In genomic region chr14:100144645-100144995, GRCh38 we compare ENCODE assay signal across 26 cellular contexts. TPM values are rescaled to one million over a fixed set of nuclear protein-coding genes. Genes with fewer than 3 reads are reported as not detected.
A peak's percentile ranks its signal among the peaks of the same experiment; 100 is the strongest.
DNase-seq lines count a peak whose midpoint lies in the region; ATAC-seq and TF ChIP-seq lines count a peak whose summit lies in the region.
"Had no signal": no experiment of that assay in that cellular context is flagged by ENCODE, and none has a peak within 500 bp of the region (broad histone marks: within the 10 kb centered on the region; RNA-seq: fewer than 3 reads in every experiment).

No MANE protein-coding gene starts in this region.

- DNase-seq in breast epithelium (ENCODE audit: low spot score in 2 of 2): no peak
- DNase-seq in MCF 10A (ENCODE audit: unreplicated experiment): no peak
- no peak for DNase-seq in upper lobe of right lung
- DNase-seq in ecto neural progenitor cell (ENCODE audit: low spot score): no peak
- DNase-seq in kidney glomerular epithelial cell (lab: John Stamatoyannopoulos, UW): no peak
- DNase-seq: activated CD4-positive, alpha-beta T cell treated with anti-CD3 and anti-CD28 coated beads for 1 hour; activated T-cell treated with anti-CD3 and anti-CD28 coated beads, Interleukin-2, amount 50 U/mL, for 4 hours; amygdala; DMS79 treated with DMSO at 0.1 percent for 48 hours; GOT3; heart right ventricle; NCI-H1048; NCI-H187 treated with DMSO at 0.1 percent for 48 hours; NCI-H526 treated with DMSO at 0.1 percent for 48 hours had no signal

- no peaks in the 10 kb centered on the region for H3K27me3 Mint-ChIP-seq in MCF 10A (ENCODE audit: insufficient read depth, unreplicated experiment)

- H3K4me3 Mint-ChIP-seq in MCF 10A (ENCODE audit: unreplicated experiment): no peak overlapping the region
- H3K4me3 Mint-ChIP-seq: activated T-cell treated with anti-CD3 and anti-CD28 coated beads, Interleukin-2, amount 50 U/mL, for 4 hours; neural crest cell had no signal

- intact Hi-C loops in breast epithelium (cut with DNase I; ENCODE audit: low total_unique reads) (no loop called here), MCF 10A (cut with micrococcal nuclease) (no loop called here), upper lobe of right lung (cut with DNase I) (no loop called here)

- H3K27ac Mint-ChIP-seq in MCF 10A (ENCODE audit: low read depth, unreplicated experiment): no peak overlapping the region

- no peaks in the 10 kb centered on the region for H3K36me3 Mint-ChIP-seq in MCF 10A (ENCODE audit: insufficient read depth, unreplicated experiment)

- peak overlapping the region; percentile 34 for H3K9ac ChIP-seq in mucosa of stomach (ENCODE audit: low read length)
- H3K9ac ChIP-seq: KMS-11 had no signal

- H3K9me3 Mint-ChIP-seq in MCF 10A (ENCODE audit: unreplicated experiment): no peaks in the 10 kb centered on the region
- H3K9me3 Mint-ChIP-seq: activated T-cell treated with anti-CD3 and anti-CD28 coated beads, Interleukin-2, amount 50 U/mL, for 4 hours; neural crest cell had no signal

- no peaks in the 10 kb centered on the region for H3K4me1 Mint-ChIP-seq in MCF 10A (ENCODE audit: insufficient read depth, unreplicated experiment)

- H3K9me3 ChIP-seq in breast epithelium (no peaks in the 10 kb centered on the region), ectodermal cell (ENCODE audit: control insufficient read depth, low read length) (no peaks in the 10 kb centered on the region), mucosa of stomach (ENCODE audit: control insufficient read depth, low read length) (no peaks in the 10 kb centered on the region), upper lobe of right lung (no peaks in the 10 kb centered on the region)
- H3K9me3 ChIP-seq: A549, heart right ventricle, prostate gland, vagina had no signal

- H3K27me3 ChIP-seq in breast epithelium (no peaks in the 10 kb centered on the region), ectodermal cell (ENCODE audit: control insufficient read depth, insufficient read depth, low read length, poor library complexity, severe bottlenecking) (no peaks in the 10 kb centered on the region), mucosa of stomach (ENCODE audit: control insufficient read depth, insufficient read depth, low read length) (no peaks in the 10 kb centered on the region), upper lobe of right lung (no peaks in the 10 kb centered on the region)
- H3K27me3 ChIP-seq: vagina had no signal

- peak overlapping the region; percentile 36 to 43 for H3K27ac ChIP-seq in breast epithelium
- peak overlapping the region; percentile 26 for H3K27ac ChIP-seq in ectodermal cell (ENCODE audit: insufficient read depth, low read depth, low read length, poor library complexity, severe bottlenecking)
- peak overlapping the region; percentile 58 for H3K27ac ChIP-seq in upper lobe of right lung
- H3K27ac ChIP-seq: epithelial cell of prostate, KMS-11, prostate gland, vagina had no signal

- no peak for TF ChIP-seq CTCF in breast epithelium (IDR thresholded peaks at IDR 0.05)
- no peak for TF ChIP-seq CTCF in MCF 10A (IDR thresholded peaks at IDR 0.05; ENCODE audit: unreplicated experiment)
- TF ChIP-seq CTCF in upper lobe of right lung (IDR thresholded peaks at IDR 0.05): no peak

- CTCF ChIA-PET in MCF 10A (lab: Yijun Ruan, JAX): no interaction called here

- no peaks in the 10 kb centered on the region for H3K36me3 ChIP-seq in breast epithelium
- no peaks in the 10 kb centered on the region for H3K36me3 ChIP-seq in ectodermal cell (ENCODE audit: control insufficient read depth, insufficient read depth, low read length)
- H3K36me3 ChIP-seq in mucosa of stomach (ENCODE audit: control insufficient read depth, insufficient read depth, low read length): no peaks in the 10 kb centered on the region
- H3K36me3 ChIP-seq in upper lobe of right lung: peaks cover 16% of the 10 kb centered on the region
- H3K36me3 ChIP-seq: prostate gland, vagina had no signal

- H3K4me1 ChIP-seq in breast epithelium (peaks cover 11 to 12% of the 10 kb centered on the region in 2 donors), ectodermal cell (ENCODE audit: control insufficient read depth, insufficient read depth, low read length) (peaks cover 9% of the 10 kb centered on the region), mucosa of stomach (ENCODE audit: control insufficient read depth, insufficient read depth, low read length) (peaks cover 95% of the 10 kb centered on the region), upper lobe of right lung (peaks cover 49% of the 10 kb centered on the region)
- H3K4me1 ChIP-seq: prostate gland had no signal

- H3K4me3 ChIP-seq in breast epithelium (no peak overlapping the region), ectodermal cell (ENCODE audit: insufficient read depth, low read depth, low read length) (no peak overlapping the region), mucosa of stomach (ENCODE audit: low read length) (no peak overlapping the region), upper lobe of right lung (no peak overlapping the region)
- H3K4me3 ChIP-seq: A549, heart right ventricle, prostate gland, vagina had no signal

- POLR2A ChIA-PET in MCF 10A (lab: Yijun Ruan, JAX): no interaction called here

- WGBS in ectodermal cell, 2 experiments: 81 to 85% methylated on average over 4 of the region's 4 CpGs

- TF ChIP-seq POLR2A in breast epithelium (IDR thresholded peaks at IDR 0.05): no peak

- BruUV-seq in MCF 10A (replicated peaks; lab: Mats Ljungman, UMichigan): no TSS peak

- ATAC-seq in upper lobe of right lung (no peak), HG02852 (IDR thresholded peaks at IDR 0.05; ENCODE audit: unreplicated experiment) (no peak)

RNA-seq across cellular contexts. Expression of gene DEGS2, which starts 14.8 kb away (rescaled TPM):
- 10 to 100 TPM in 2 of 3 donors, 1 to 10 TPM in 1; 1.1 to 12.0 (median 10.2) TPM for total RNA-seq in breast epithelium
- 0.07 and 0.39 TPM in 2 replicates for total RNA-seq in MCF 10A (2022)
- not detected for polyA plus RNA-seq in ectodermal cell (2013, experiment 1 of 4)
- polyA plus RNA-seq in ectodermal cell (2013, experiment 2 of 4): 0.39 TPM
- polyA plus RNA-seq in ectodermal cell (2013, experiment 3 of 4): not detected
- polyA plus RNA-seq in ectodermal cell (2013, experiment 4 of 4): 0.08 TPM
- total RNA-seq in upper lobe of right lung: 1.7 TPM
- total RNA-seq: neural crest cell; RPMI7951; SK-MEL-5; T-helper 1 cell treated with Interleukin-12 subunit alpha and Interleukin-12 subunit beta and Interleukin-4 antibody, amounts not matched to agents 30 ng/mL and 1 ng/mL, for 36 hours had no signal
